ENCODE assay signal across 8 cellular contexts in genomic region chrX:1591863-1592127, GRCh38. TPM values are rescaled to one million over a fixed set of nuclear protein-coding genes. Genes with fewer than 3 reads are reported as not detected.
DNase-seq lines count a peak whose midpoint lies in the region; ATAC-seq and TF ChIP-seq lines count a peak whose summit lies in the region.

No MANE protein-coding gene starts in this region.

- H3K9me3 ChIP-seq in adrenal gland (replicated peaks in 1 of 3): no peaks in the 10 kb centered on the region
- no peaks in the 10 kb centered on the region for H3K9me3 ChIP-seq in thymus (ENCODE audit: control insufficient read depth)

- H3K27ac ChIP-seq in adrenal gland (peak overlapping the region; percentile 14 to 94 (median 82)), layer of hippocampus (ENCODE audit: low read depth, low read length) (peak overlapping the region; percentile 57), thymus (ENCODE audit: low read depth) (peak overlapping the region; percentile 90)

- intact Hi-C loops in adrenal gland (cut with DNase I): no loop called here

- WGBS in adrenal gland, 4 donors: 0 to 2% (median 1%) methylated on average over 1 to 19 of the region's 19 CpGs
- 2% methylated on average over 19 of the region's 19 CpGs for whole genome bisulfite sequencing in thymus

- H3K4me3 ChIP-seq in adrenal gland: peak overlapping the region; percentile 1 to 98 (median 44)
- peak overlapping the region; percentile 95 for H3K4me3 ChIP-seq in thymus (ENCODE audit: low read length)

- TF ChIP-seq POLR2A in adrenal gland (IDR thresholded peaks at IDR 0.05): no peak

- ATAC-seq in GM21447 (IDR thresholded peaks at IDR 0.05; ENCODE audit: unreplicated experiment): no peak

- peaks cover 0 to 33% of the 10 kb centered on the region in 2 donors for H3K36me3 ChIP-seq in adrenal gland (replicated peaks in 1 of 2)
- peaks cover 34% of the 10 kb centered on the region for H3K36me3 ChIP-seq in thymus (ENCODE audit: control insufficient read depth, insufficient read depth)

- no peak for TF ChIP-seq CTCF in adrenal gland (IDR thresholded peaks at IDR 0.05)

- peaks cover 14 to 31% of the 10 kb centered on the region in 2 donors for H3K4me1 ChIP-seq in adrenal gland (replicated peaks in 1 of 2)
- H3K4me1 ChIP-seq in thymus (ENCODE audit: control insufficient read depth, insufficient read depth, low read length): peaks cover 10% of the 10 kb centered on the region

- DNase-seq in activated CD8-positive, alpha-beta memory T cell treated with anti-CD3 and anti-CD28 coated beads for 24 hours: peak; percentile 61
- no peak for DNase-seq in activated CD8-positive, alpha-beta memory T cell treated with anti-CD3 and anti-CD28 coated beads, Interleukin-2, amount 50 U/mL, for 48 hours
- peak in 4 of 7 donors; percentile 26 to 53 (median 38) for DNase-seq in adrenal gland
- DNase-seq in GOT3 (lab: John Stamatoyannopoulos, UW): no peak
- DNase-seq in activated effector memory CD4-positive, alpha-beta T cell treated with anti-CD3 and anti-CD28 coated beads, Interleukin-2, amount 50 U/mL, for 16 hours: no peak

- H3K27me3 ChIP-seq in adrenal gland: no peaks in the 10 kb centered on the region
- H3K27me3 ChIP-seq in layer of hippocampus (ENCODE audit: control insufficient read depth, insufficient read depth, low read length): no peaks in the 10 kb centered on the region
- H3K27me3 ChIP-seq in thymus (ENCODE audit: control insufficient read depth, insufficient read depth): no peaks in the 10 kb centered on the region

RNA-seq across cellular contexts. Expression of gene AKAP17A, which starts 0.4 kb away (rescaled TPM):
- total RNA-seq in adrenal gland: 10 to 100 TPM; 26.4 to 53.3 (median 37.6) TPM
- polyA plus RNA-seq in adrenal gland (100 to 1,000 TPM in 1 of 3 donors, 10 to 100 TPM in 2; 17.7 to 112 (median 84.0) TPM), thymus (105 TPM)

RNA-seq across cellular contexts. Expression of gene ASMT, which starts 23.1 kb away (rescaled TPM):
- total RNA-seq in adrenal gland: under 1 TPM in 3 of 8 donors, not detected in 5; 0.18 to 0.84 (median 0.43) TPM
- polyA plus RNA-seq in adrenal gland: 1 to 10 TPM in 1 of 3 donors, under 1 TPM in 2; 0.40 to 3.5 (median 0.74) TPM
- polyA plus RNA-seq in thymus: 0.46 TPM

RNA-seq across cellular contexts. Expression of gene P2RY8, which starts 54.8 kb away (rescaled TPM):
- 10 to 100 TPM in 3 of 8 donors, 1 to 10 TPM in 5; 2.0 to 12.0 (median 7.1) TPM for total RNA-seq in adrenal gland
- polyA plus RNA-seq in adrenal gland (10 to 100 TPM in 1 of 3 donors, 1 to 10 TPM in 2; 1.9 to 13.4 (median 4.0) TPM), thymus (12.9 TPM)

Comparison
In these comparisons a context has a peak if more than half of its experiments do, and no peak if none do; other contexts are left out.
1. DNase-seq: peak in activated CD8-positive, alpha-beta memory T cell treated with anti-CD3 and anti-CD28 coated beads for 24 hours (single experiment) and adrenal gland (4 of 7); none in activated CD8-positive, alpha-beta memory T cell treated with anti-CD3 and anti-CD28 coated beads, Interleukin-2, amount 50 U/mL, for 48 hours (single experiment), GOT3 (single experiment) and activated effector memory CD4-positive, alpha-beta T cell treated with anti-CD3 and anti-CD28 coated beads, Interleukin-2, amount 50 U/mL, for 16 hours (single experiment).
2. Peak in every context shown above with its lines, with median percentiles within 50 percentile points of each other: H3K27ac ChIP-seq.